Comparison of ENCODE assay signal across 21 cellular contexts in genomic region chr3:100558233-100558632, GRCh38. TPM values are rescaled to one million over a fixed set of nuclear protein-coding genes. Genes with fewer than 3 reads are reported as not detected.
DNase-seq lines count a peak whose midpoint lies in the region; TF ChIP-seq lines count a peak whose summit lies in the region.
"Had no signal": no experiment of that assay in that cellular context is flagged by ENCODE, and none has a peak within 500 bp of the region (broad histone marks: within the 10 kb centered on the region; RNA-seq: fewer than 3 reads in every experiment).

No MANE protein-coding gene starts in this region.

- H3K36me3 ChIP-seq in ACC112 (ENCODE audit: insufficient read depth, low read length) (peaks cover 8% of the 10 kb centered on the region; the same call in 1 of the 2 replicates), SJCRH30 (no peaks in the 10 kb centered on the region), tibial nerve (no peaks in the 10 kb centered on the region)
- H3K36me3 ChIP-seq: BE2C; BLaER1 treated with 17β-estradiol and CSF1 and Interleukin-3, amounts not matched to agents 10 nM and 100 nM had no signal

- no peak for TF ChIP-seq EP300 in tibial nerve (IDR thresholded peaks at IDR 0.05)

- H3K27me3 Mint-ChIP-seq in nephron progenitor cell (ENCODE audit: low read depth, poor library complexity) (no peaks in the 10 kb centered on the region), HFFc6 (ENCODE audit: insufficient read depth) (peaks cover 2% of the 10 kb centered on the region; the same call in 1 of the 2 replicates)
- H3K27me3 Mint-ChIP-seq: CD4-positive, alpha-beta T cell had no signal

- no peak overlapping the region for H3K4me3 Mint-ChIP-seq in nephron progenitor cell
- H3K4me3 Mint-ChIP-seq in HFFc6, result no peak overlapping the region
- H3K4me3 Mint-ChIP-seq: CD14-positive monocyte; CD4-positive, alpha-beta T cell; CD8-positive, alpha-beta memory T cell had no signal

- TF ChIP-seq POLR2A in tibial nerve (IDR thresholded peaks at IDR 0.05), result no peak

- DNase-seq in SJCRH30, result peak; percentile 69 to 83
- DNase-seq in nephron progenitor cell, result no peak
- no peak for DNase-seq in DMS79 (lab: John Stamatoyannopoulos, UW)
- DNase-seq in HFFc6, result no peak
- DNase-seq in tibial nerve (ENCODE audit: low spot score in 2 of 2), result no peak
- DNase-seq: ACHN; AML-193; BE2C; Calu3; CD4-positive, alpha-beta T cell; CD8-positive, alpha-beta memory T cell; COR-L47; DMS53; DND-41; GM23248; H7 had no signal

- peak overlapping the region; percentile 5 for H3K27ac Mint-ChIP-seq in nephron progenitor cell
- H3K27ac Mint-ChIP-seq in HFFc6, result no peak overlapping the region
- H3K27ac Mint-ChIP-seq: CD14-positive monocyte; CD4-positive, alpha-beta T cell; CD8-positive, alpha-beta memory T cell had no signal

- H3K4me1 Mint-ChIP-seq in nephron progenitor cell, result no peaks in the 10 kb centered on the region
- peaks cover 56% of the 10 kb centered on the region for H3K4me1 Mint-ChIP-seq in HFFc6 (ENCODE audit: low read depth)
- H3K4me1 Mint-ChIP-seq: CD8-positive, alpha-beta memory T cell had no signal

- H3K4me3 ChIP-seq in ACC112 (ENCODE audit: low read depth, low read length) (no peak overlapping the region), SJCRH30 (peak overlapping the region; percentile 2; the same call in 1 of the 2 replicates), tibial nerve (no peak overlapping the region)
- H3K4me3 ChIP-seq: BLaER1 treated with 17β-estradiol and CSF1 and Interleukin-3, amounts not matched to agents 10 nM and 100 nM; GM23248 had no signal

- H3K27ac ChIP-seq in 22Rv1 (peak overlapping the region; percentile 28; the same call in 1 of the 2 replicates), ACC112 (ENCODE audit: low read depth, low read length) (peak overlapping the region; percentile 89; the same call in 1 of the 2 replicates), SJCRH30 (peak overlapping the region; percentile 54), tibial nerve (no peak overlapping the region)

- H3K79me2 ChIP-seq in ACC112 (ENCODE audit: control insufficient read depth, insufficient read depth, low read length, unreplicated experiment), result peaks cover 11% of the 10 kb centered on the region

- no peak overlapping the region for H2AFZ ChIP-seq in ACC112 (ENCODE audit: low read length, unreplicated experiment)
- H2AFZ ChIP-seq: GM23248 had no signal

- TF ChIP-seq CTCF in 22Rv1 (IDR thresholded peaks at IDR 0.05), result no peak
- no peak for TF ChIP-seq CTCF in nephron progenitor cell (IDR thresholded peaks at IDR 0.05)
- TF ChIP-seq CTCF in HFFc6 (IDR thresholded peaks at IDR 0.05), result no peak
- TF ChIP-seq CTCF in tibial nerve (IDR thresholded peaks at IDR 0.05), result no peak

- H3K9me3 Mint-ChIP-seq in nephron progenitor cell (no peaks in the 10 kb centered on the region), HFFc6 (no peaks in the 10 kb centered on the region)
- H3K9me3 Mint-ChIP-seq: CD4-positive, alpha-beta T cell; CD8-positive, alpha-beta memory T cell had no signal

- 78 to 80% methylated on average over 7 of the region's 7 CpGs for WGBS in tibial nerve, 2 donors

- H3K27me3 ChIP-seq in ACC112 (ENCODE audit: insufficient read depth, low read length) (no peaks in the 10 kb centered on the region), SJCRH30 (no peaks in the 10 kb centered on the region), tibial nerve (no peaks in the 10 kb centered on the region)
- H3K27me3 ChIP-seq: BE2C; BLaER1 treated with 17β-estradiol and CSF1 and Interleukin-3, amounts not matched to agents 10 nM and 100 nM had no signal

- 0 out of 2 replicates have a peak, but pooled peaks cover 4% of the 10 kb centered on the region for H3K9me3 ChIP-seq in SJCRH30 (replicated peaks)
- no peaks in the 10 kb centered on the region for H3K9me3 ChIP-seq in tibial nerve
- H3K9me3 ChIP-seq: BE2C had no signal

- H3K4me1 ChIP-seq in ACC112 (ENCODE audit: control insufficient read depth, insufficient read depth, low read length, unreplicated experiment) (peaks cover 52% of the 10 kb centered on the region), SJCRH30 (peaks cover 66% of the 10 kb centered on the region), tibial nerve (peaks cover 0 to 10% (median 0%) of the 10 kb centered on the region in 4 donors)
- H3K4me1 ChIP-seq: BE2C had no signal

- no peaks in the 10 kb centered on the region for H3K36me3 Mint-ChIP-seq in nephron progenitor cell (ENCODE audit: low read depth)
- peaks cover 9% of the 10 kb centered on the region for H3K36me3 Mint-ChIP-seq in HFFc6 (ENCODE audit: low read depth)
- H3K36me3 Mint-ChIP-seq: CD8-positive, alpha-beta memory T cell had no signal

RNA-seq across cellular contexts. Expression of gene ADGRG7, which starts 51.2 kb away (rescaled TPM):
- total RNA-seq in SJCRH30 (2014; rRNA removed; shearing (Covaris generic)), result not detected in 2 replicates
- total RNA-seq in HFFc6 (2021; fragmentation: NEBNext Ultra II Directional; extraction: Animal tissue kit (Norgen Biotek cat#: 25700)), result not detected
- under 1 TPM in 1 of 4 donors, not detected in 3; 0.42 TPM for total RNA-seq in tibial nerve
- total RNA-seq: CD4-positive, alpha-beta T cell; CD8-positive, alpha-beta memory T cell; GM23248; H1; H7 had no signal

Comparison
In these comparisons a context has a peak if more than half of its experiments do, and no peak if none do; other contexts are left out.
1. H3K27ac ChIP-seq: peak in 22Rv1 (single experiment), ACC112 (single experiment) and SJCRH30 (single experiment); none in tibial nerve (0 of 4).
2. DNase-seq: peak in SJCRH30 (2 of 2); none in nephron progenitor cell (single experiment), DMS79 (single experiment), HFFc6 (single experiment) and tibial nerve (0 of 2).